8 cellular contexts compared by ENCODE assay signal in the genomic region with DNA sequence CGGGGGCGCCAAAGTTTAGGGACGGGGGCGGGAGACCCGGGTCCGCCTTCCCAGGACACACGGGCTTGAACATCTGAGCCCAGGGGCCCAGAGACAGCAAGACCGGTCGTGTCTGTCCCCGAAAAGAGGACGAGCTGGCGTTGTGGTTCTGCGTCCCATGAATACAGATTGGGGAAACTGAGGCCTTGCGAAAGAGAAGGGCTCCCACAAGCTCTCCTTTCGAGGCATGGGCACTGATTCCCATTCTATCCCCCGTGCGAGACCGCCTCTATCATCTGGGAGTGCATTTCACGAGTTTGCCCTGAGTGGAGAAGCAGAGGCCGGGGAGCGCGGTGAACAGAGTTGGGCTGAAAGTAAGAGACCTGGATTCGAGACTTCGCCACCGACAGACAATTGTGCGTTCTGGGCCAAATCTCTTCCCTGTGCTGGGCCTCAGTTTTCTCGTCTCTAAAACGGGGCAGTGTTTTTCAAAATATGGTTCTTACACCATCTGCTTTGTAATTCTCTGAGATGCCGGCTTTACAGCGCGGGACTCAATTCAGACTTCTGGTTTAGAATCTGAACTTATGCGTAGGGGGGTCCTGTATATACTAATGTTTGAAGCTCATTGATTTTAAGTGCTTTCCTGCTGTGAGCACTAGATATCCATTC. TPM values are rescaled to one million over a fixed set of nuclear protein-coding genes. Genes with fewer than 3 reads are reported as not detected.
DNase-seq lines count a peak whose midpoint lies in the region; TF ChIP-seq lines count a peak whose summit lies in the region.

No MANE protein-coding gene starts in this region.

- H3K4me1 ChIP-seq in BLaER1 (peaks cover 29% of the 10 kb centered on the region), GM23248 (ENCODE audit: insufficient read depth) (peaks cover 19% of the 10 kb centered on the region), PC-9 (replicated peaks; ENCODE audit: insufficient read depth) (peaks cover 19% of the 10 kb centered on the region), testis (peaks cover 14% of the 10 kb centered on the region)

- intact Hi-C loops in PC-9 (cut with micrococcal nuclease; ENCODE audit: unreplicated experiment) (loop anchor here (1.0 kb wide), 1 partner anchor 132 kb away; a partner anchor contains a TSS), testis (cut with DNase I; ENCODE audit: low total_unique reads) (no loop called here)

- no peaks in the 10 kb centered on the region for H3K27me3 Mint-ChIP-seq in chondrocyte (ENCODE audit: low read depth)

- no peaks in the 10 kb centered on the region for H3K9me3 Mint-ChIP-seq in chondrocyte (ENCODE audit: low read depth)

- H3K27ac Mint-ChIP-seq in chondrocyte (ENCODE audit: unreplicated experiment), result peak overlapping the region; percentile 100

- H3K9me3 ChIP-seq in BLaER1 (no peaks in the 10 kb centered on the region), GM23248 (ENCODE audit: low read depth) (no peaks in the 10 kb centered on the region), PC-9 (ENCODE audit: insufficient read depth, low read depth) (no peaks in the 10 kb centered on the region), testis (no peaks in the 10 kb centered on the region)

- peak overlapping the region; percentile 85 for H3K9ac ChIP-seq in BLaER1
- H3K9ac ChIP-seq in GM23248, result peak overlapping the region; percentile 88

- peaks cover 5% of the 10 kb centered on the region for H3K36me3 Mint-ChIP-seq in chondrocyte (ENCODE audit: low read depth)

- H3K4me3 Mint-ChIP-seq in chondrocyte (ENCODE audit: unreplicated experiment), result peak overlapping the region; percentile 91

- peaks cover 22% of the 10 kb centered on the region for H3K36me3 ChIP-seq in BLaER1
- H3K36me3 ChIP-seq in GM23248 (ENCODE audit: low read depth), result peaks cover 11% of the 10 kb centered on the region; the same call in 1 of the 2 replicates
- 0 out of 2 replicates have a peak, but pooled peaks cover 3% of the 10 kb centered on the region for H3K36me3 ChIP-seq in PC-9 (ENCODE audit: low read depth)
- H3K36me3 ChIP-seq in testis (ENCODE audit: low read depth, missing control alignments), result no peaks in the 10 kb centered on the region

- H4K20me1 ChIP-seq in BLaER1 (0 out of 2 replicates have a peak, but pooled peaks cover 27% of the 10 kb centered on the region), GM23248 (ENCODE audit: insufficient read depth) (no peaks in the 10 kb centered on the region), PC-9 (ENCODE audit: insufficient read depth) (peaks cover 4% of the 10 kb centered on the region; the same call in 1 of the 2 replicates)

- in situ Hi-C loops in GM23248 (cut with MboI), result no loop called here

- H3K4me2 ChIP-seq in BLaER1 (peak overlapping the region; percentile 95), GM23248 (ENCODE audit: unreplicated experiment) (peak overlapping the region; percentile 99), PC-9 (peak overlapping the region; percentile 96)

- H3K27me3 ChIP-seq in BLaER1 (no peaks in the 10 kb centered on the region), GM23248 (replicated peaks; ENCODE audit: insufficient read depth) (no peaks in the 10 kb centered on the region), PC-9 (ENCODE audit: insufficient read depth, low read depth) (no peaks in the 10 kb centered on the region), testis (no peaks in the 10 kb centered on the region)

- TF ChIP-seq CTCF in PC-9 (conservative IDR thresholded peaks at IDR 0.05), result no peak
- TF ChIP-seq CTCF in chondrocyte (IDR thresholded peaks at IDR 0.05), result no peak
- TF ChIP-seq CTCF in testis (IDR thresholded peaks at IDR 0.05), result no peak

- POLR2A ChIA-PET in PC-9 (lab: Charles Lee; ENCODE audit: unreplicated experiment), result interaction anchor here (0.8 kb wide), 1 partner anchor 502 kb away, joined by 5 read pairs; a partner anchor contains a TSS

- TF ChIP-seq POLR2A in testis (IDR thresholded peaks at IDR 0.05), result no peak

- peaks cover 54% of the 10 kb centered on the region for H3K79me2 ChIP-seq in GM23248 (ENCODE audit: insufficient read depth)
- peaks cover 35% of the 10 kb centered on the region for H3K79me2 ChIP-seq in PC-9 (ENCODE audit: low read depth)

- H3F3A ChIP-seq in GM23248 (ENCODE audit: insufficient read depth) (peaks cover 22% of the 10 kb centered on the region), PC-9 (ENCODE audit: insufficient read depth, low read depth) (peaks cover 15% of the 10 kb centered on the region; the same call in 1 of the 2 replicates)

- WGBS in GM23248 (ENCODE audit: low coverage in 1 of 2, low lambda C conversion rate in 2 of 2, missing lambda C conversion rate in 2 of 2), 2 experiments, result 1% methylated on average over 26 to 32 of the region's 32 CpGs
- 2 to 3% methylated on average over 15 to 32 of the region's 32 CpGs for WGBS in testis, 2 donors

- peak overlapping the region; percentile 80 for H3K4me3 ChIP-seq in BLaER1
- H3K4me3 ChIP-seq in GM23248, result peak overlapping the region; percentile 87
- H3K4me3 ChIP-seq in PC-9, result peak overlapping the region; percentile 90
- H3K4me3 ChIP-seq in testis, result peak overlapping the region; percentile 94 to 95

- CTCF ChIA-PET in PC-9 (lab: Charles Lee), result no interaction called here

- DNase-seq in GM23248 (peak; percentile 69), PC-9 (no peak), chondrocyte (ENCODE audit: low spot score) (no peak), lung microvascular endothelial cell (ENCODE audit: low read depth in 2 of 2) (peak; percentile 44 to 45), testis (peak; percentile 42), foreskin melanocyte (no peak), GM19238 (ENCODE audit: insufficient read length, low spot score) (no peak)

- H3K27ac ChIP-seq in BLaER1, result peak overlapping the region; percentile 89; the same call in 1 of the 2 replicates
- H3K27ac ChIP-seq in GM23248, result peak overlapping the region; percentile 71
- no peak overlapping the region for H3K27ac ChIP-seq in PC-9
- peak overlapping the region; percentile 90 to 92 for H3K27ac ChIP-seq in testis

- H2AFZ ChIP-seq in GM23248 (peak overlapping the region; percentile 95), PC-9 (peak overlapping the region; percentile 100)

- peaks cover 38% of the 10 kb centered on the region for H3K4me1 Mint-ChIP-seq in chondrocyte (ENCODE audit: low read depth)

- BruUV-seq in PC-9 (replicated peaks; lab: Mats Ljungman, UMichigan), result TSS peak; percentile 57

- no peaks in the 10 kb centered on the region for H3K9me2 ChIP-seq in GM23248 (ENCODE audit: insufficient read depth)
- no peaks in the 10 kb centered on the region for H3K9me2 ChIP-seq in PC-9 (ENCODE audit: insufficient read depth)

RNA-seq across cellular contexts. Expression of a gene that starts 0.5 kb away (rescaled TPM):
- total RNA-seq in GM23248 (2014; rRNA removed; shearing (Covaris generic)), result 46.2 and 47.3 TPM in 2 replicates
- 49.8 and 52.0 TPM in 2 replicates for polyA plus RNA-seq in GM23248 (2016; fragmentation: Nextera tagmentation; extraction: Ambion mirVana)
- 13.5 and 19.1 TPM in 2 replicates for total RNA-seq in PC-9 (2021)
- 28.6 to 36.9 TPM (median 35.8 TPM) in 3 replicates for total RNA-seq in chondrocyte
- 23.3 and 30.6 TPM in 2 replicates for total RNA-seq in lung microvascular endothelial cell
- total RNA-seq in testis, result 10 to 100 TPM; 30.0 to 32.4 TPM
- 33.2 TPM for polyA plus RNA-seq in testis (ENCODE audit: insufficient read depth, low read depth, low replicate concordance)

RNA-seq across cellular contexts. Expression of a gene that starts 20.1 kb away (rescaled TPM):
- total RNA-seq in GM23248 (2014; rRNA removed; shearing (Covaris generic)), result not detected in 2 replicates
- polyA plus RNA-seq in GM23248 (2016; fragmentation: Nextera tagmentation; extraction: Ambion mirVana) (not detected in 2 replicates), testis (ENCODE audit: insufficient read depth, low read depth, low replicate concordance) (0.44 TPM)
- total RNA-seq in PC-9 (2021) (not detected in 2 replicates), chondrocyte (0.07 to 0.13 TPM in 2 of 3 replicates, not detected in the other), lung microvascular endothelial cell (not detected in 2 replicates), testis (under 1 TPM; 0.55 to 0.68 TPM)

RNA-seq across cellular contexts. Expression of a gene that starts 37.7 kb away (rescaled TPM):
- total RNA-seq in GM23248 (2014; rRNA removed; shearing (Covaris generic)), result 0.13 TPM in 1 of 2 replicates, not detected in the other
- polyA plus RNA-seq in GM23248 (2016; fragmentation: Nextera tagmentation; extraction: Ambion mirVana) (0.15 and 0.26 TPM in 2 replicates), testis (ENCODE audit: insufficient read depth, low read depth, low replicate concordance) (5.2 TPM)
- total RNA-seq in PC-9 (2021) (1.7 and 3.1 TPM in 2 replicates), chondrocyte (3.5 to 5.9 TPM (median 5.2 TPM) in 3 replicates), lung microvascular endothelial cell (under 0.01 TPM in 2 replicates), testis (10 to 100 TPM; 11.3 to 17.2 TPM)

RNA-seq across cellular contexts. Expression of a gene that starts 51.6 kb away (rescaled TPM):
- total RNA-seq in GM23248 (2014; rRNA removed; shearing (Covaris generic)), result 19.3 and 19.5 TPM in 2 replicates
- polyA plus RNA-seq in GM23248 (2016; fragmentation: Nextera tagmentation; extraction: Ambion mirVana) (10.7 and 11.1 TPM in 2 replicates), testis (ENCODE audit: insufficient read depth, low read depth, low replicate concordance) (51.7 TPM)
- total RNA-seq in PC-9 (2021) (32.8 and 42.5 TPM in 2 replicates), chondrocyte (54.4 to 91.0 TPM (median 58.6 TPM) in 3 replicates), lung microvascular endothelial cell (51.2 and 64.3 TPM in 2 replicates), testis (100 to 1,000 TPM in 1 of 2 donors, 10 to 100 TPM in 1; 94.0 to 101 TPM)

RNA-seq across cellular contexts. Expression of a gene that starts 53.1 kb away (rescaled TPM):
- total RNA-seq in GM23248 (2014; rRNA removed; shearing (Covaris generic)), result 216 and 268 TPM in 2 replicates
- 522 and 537 TPM in 2 replicates for polyA plus RNA-seq in GM23248 (2016; fragmentation: Nextera tagmentation; extraction: Ambion mirVana)
- 20.7 and 23.3 TPM in 2 replicates for total RNA-seq in PC-9 (2021)
- total RNA-seq in chondrocyte, result 200 to 228 TPM (median 217 TPM) in 3 replicates
- total RNA-seq in lung microvascular endothelial cell, result 10.3 and 21.8 TPM in 2 replicates
- total RNA-seq in testis, result 100 to 1,000 TPM in 1 of 2 donors, 10 to 100 TPM in 1; 82.8 to 102 TPM
- 77.4 TPM for polyA plus RNA-seq in testis (ENCODE audit: insufficient read depth, low read depth, low replicate concordance)

Comparison
In these comparisons a context has a peak if more than half of its experiments do, and no peak if none do; other contexts are left out.
1. DNase-seq: peak in GM23248 (single experiment), lung microvascular endothelial cell (2 of 2) and testis (single experiment); none in PC-9 (0 of 2), chondrocyte (single experiment), foreskin melanocyte (single experiment) and GM19238 (single experiment).
2. Peak in every context shown above with its lines, with median percentiles within 50 percentile points of each other: H3K4me2 ChIP-seq and H3K4me3 ChIP-seq.